9 cellular contexts compared by ENCODE assay signal in the genomic region with DNA sequence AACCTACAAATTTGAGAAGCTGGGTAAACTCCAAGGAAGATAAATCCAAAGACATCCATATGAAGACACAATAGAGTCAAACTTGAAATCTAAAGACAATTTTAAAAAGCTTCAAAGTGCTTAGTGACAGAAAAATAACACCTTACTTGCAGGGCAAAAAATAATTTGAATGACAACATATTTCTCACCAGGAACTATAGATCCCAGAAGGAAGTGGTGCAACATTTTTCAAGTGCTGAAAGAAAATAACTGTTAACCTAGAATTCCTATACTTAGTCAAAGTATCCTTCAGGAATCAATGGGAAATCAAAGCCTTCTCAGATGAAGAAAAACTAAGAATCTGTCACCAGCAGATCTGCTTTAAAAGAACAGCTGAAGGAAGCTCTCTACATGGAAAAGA.
"Had no signal": no experiment of that assay in that cellular context is flagged by ENCODE, and none has a peak within 500 bp of the region (broad histone marks: within the 10 kb centered on the region; RNA-seq: fewer than 3 reads in every experiment).

No MANE protein-coding gene starts in this region.

- ATAC-seq: HCT116, HepG2 had no signal

- H3K27me3 Mint-ChIP-seq: IgD-negative memory B cell had no signal

- H3K9me3 ChIP-seq: HAP-1 had no signal

- H3K4me1 ChIP-seq: HAP-1 had no signal

- H3K4me3 ChIP-seq: GM23248, HAP-1 had no signal

- H3K27ac ChIP-seq: GM23248, HL-60 had no signal

- H3K36me3 ChIP-seq: HAP-1 had no signal

- FAIRE-seq: HepG2 had no signal

- DNase-seq: GM23248, GOT3, H7, KBM-7 had no signal
